19 cellular contexts compared by ENCODE assay signal in the genomic region with DNA sequence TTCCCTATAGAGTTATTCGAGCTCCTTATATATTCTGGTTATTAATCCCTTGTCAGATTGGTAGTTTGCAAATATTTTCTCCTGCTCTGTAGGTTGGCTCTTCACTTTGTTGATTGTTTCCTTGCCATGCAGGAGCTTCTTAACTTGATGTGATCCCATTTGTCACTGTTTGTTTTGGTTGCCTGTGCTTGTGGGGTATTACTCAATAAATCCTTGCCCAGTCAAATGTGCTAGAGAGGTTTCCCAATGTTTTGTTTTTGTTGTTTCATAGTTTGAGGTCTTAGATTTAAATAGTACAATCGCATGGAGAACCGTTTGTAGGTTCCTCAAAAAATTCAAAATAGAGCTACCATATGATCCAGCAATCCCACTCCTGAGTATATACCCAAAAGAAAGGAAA. TPM values are rescaled to one million over a fixed set of nuclear protein-coding genes. Genes with fewer than 3 reads are reported as not detected.
"Had no signal": no experiment of that assay in that cellular context is flagged by ENCODE, and none has a peak within 500 bp of the region (broad histone marks: within the 10 kb centered on the region; RNA-seq: fewer than 3 reads in every experiment).

No MANE protein-coding gene starts in this region.

- ATAC-seq: esophagus mucosa; heart left ventricle; mucosa of descending colon; naive thymus-derived CD8-positive, alpha-beta T cell; psoas muscle; sciatic nerve; stimulated activated naive B cell treated with anti-CD40 and anti-IgM and Interleukin-4, amounts not matched to agents 10 μg/mL and 1 μg/mL and 100 μg/mL, for 72 hours; stimulated activated naive CD8-positive, alpha-beta T cell treated with anti-CD3 and anti-CD28 coated beads, Interleukin-15, amount 100 ng/mL, for 72 hours had no signal

- DNase-seq: cortex of kidney; dorsolateral prefrontal cortex; effector CD8-positive, alpha-beta T cell; foreskin melanocyte; heart left ventricle; hippocampal formation; kidney glomerular epithelial cell; mucosa of descending colon; naive thymus-derived CD8-positive, alpha-beta T cell; psoas muscle; retina; stimulated activated CD4-positive, alpha-beta T cell treated with anti-CD3 and anti-CD28 coated beads, Interleukin-2, amount 100 ng/mL, for 24 hours; stimulated activated CD4-positive, alpha-beta T cell treated with anti-CD3 and anti-CD28 coated beads, Interleukin-4, amount 100 ng/mL, for 4 hours; stimulated activated naive B cell treated with anti-CD40 and anti-IgM and Interleukin-4, amounts not matched to agents 10 μg/mL and 1 μg/mL and 100 μg/mL, for 72 hours; stimulated activated naive CD8-positive, alpha-beta T cell treated with anti-CD3 and anti-CD28 coated beads, Interleukin-15, amount 100 ng/mL, for 72 hours; transverse colon had no signal

RNA-seq across cellular contexts. Expression of gene SYTL5, which starts 2.3 kb away (rescaled TPM):
- total RNA-seq: naive thymus-derived CD8-positive, alpha-beta T cell; psoas muscle; sciatic nerve; thoracic aorta had no signal
- polyA plus RNA-seq: naive thymus-derived CD8-positive, alpha-beta T cell had no signal
